Comparison of ENCODE assay signal across 9 cellular contexts in the genomic region with DNA sequence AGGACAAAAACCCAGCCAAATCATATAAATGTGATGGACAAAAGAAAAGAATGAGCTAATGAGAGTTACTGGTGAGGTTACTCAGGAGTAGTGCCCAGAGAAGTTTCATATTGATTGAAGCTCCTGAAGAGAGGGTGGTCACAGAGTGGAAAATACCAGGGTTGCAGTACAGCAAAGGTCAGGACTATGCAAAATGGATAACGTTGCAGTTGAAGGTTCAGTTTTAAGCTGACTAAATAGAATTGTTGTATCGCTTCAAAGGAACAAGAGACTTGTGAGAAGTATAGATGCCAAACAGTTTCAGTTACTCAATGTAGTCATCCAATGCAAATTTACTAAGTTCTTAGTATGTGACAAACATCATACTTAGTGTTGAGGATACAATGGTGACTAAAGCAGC. TPM values are rescaled to one million over a fixed set of nuclear protein-coding genes. Genes with fewer than 3 reads are reported as not detected.
DNase-seq lines count a peak whose midpoint lies in the region; ATAC-seq and TF ChIP-seq lines count a peak whose summit lies in the region.
"Had no signal": no experiment of that assay in that cellular context is flagged by ENCODE, and none has a peak within 500 bp of the region (broad histone marks: within the 10 kb centered on the region; RNA-seq: fewer than 3 reads in every experiment).

No MANE protein-coding gene starts in this region.

- TF ChIP-seq POLR2A in right lobe of liver (IDR thresholded peaks at IDR 0.05), result no peak

- ATAC-seq in GM18511 (IDR thresholded peaks at IDR 0.05; ENCODE audit: unreplicated experiment), result peak; percentile 57
- peak; percentile 73 for ATAC-seq in GM21619 (IDR thresholded peaks at IDR 0.05; ENCODE audit: unreplicated experiment)
- peak; percentile 52 for ATAC-seq in HG03521 (IDR thresholded peaks at IDR 0.05; ENCODE audit: unreplicated experiment)
- peak; percentile 26 to 60 (median 35) for ATAC-seq in right lobe of liver
- ATAC-seq in PC-3, result no peak
- ATAC-seq in HG02981 (IDR thresholded peaks at IDR 0.05; ENCODE audit: unreplicated experiment), result no peak
- ATAC-seq in HG02840 (IDR thresholded peaks at IDR 0.05; ENCODE audit: low FRiP score, unreplicated experiment), result no peak

- no TSS peak for BruUV-seq in PC-3 (replicated peaks; lab: Mats Ljungman, UMichigan)

- H3K36me3 ChIP-seq in right lobe of liver (peaks cover 0 to 7% (median 0%) of the 10 kb centered on the region in 4 donors), PC-3 (ENCODE audit: low read depth, low read length) (no peaks in the 10 kb centered on the region)
- H3K36me3 ChIP-seq: BLaER1 treated with 17β-estradiol and CSF1 and Interleukin-3, amounts not matched to agents 10 nM and 100 nM had no signal

- no peak overlapping the region for H2AFZ ChIP-seq in PC-3 (ENCODE audit: low read length)

- intact Hi-C loops in right lobe of liver (cut with DNase I), result no loop called here
- intact Hi-C loops in PC-3 (cut with micrococcal nuclease), result no loop called here

- no peaks in the 10 kb centered on the region for H3K79me2 ChIP-seq in PC-3 (ENCODE audit: low read length)

- no peak overlapping the region for H3K27ac ChIP-seq in right lobe of liver
- H3K27ac ChIP-seq in PC-3 (ENCODE audit: low read length), result no peak overlapping the region

- H3K4me3 ChIP-seq in right lobe of liver (no peak overlapping the region), PC-3 (ENCODE audit: low read length) (no peak overlapping the region)
- H3K4me3 ChIP-seq: BLaER1 treated with 17β-estradiol and CSF1 and Interleukin-3, amounts not matched to agents 10 nM and 100 nM had no signal

- H3K9ac ChIP-seq in PC-3 (ENCODE audit: low read length), result no peak overlapping the region

- H3K9me3 ChIP-seq in right lobe of liver (no peaks in the 10 kb centered on the region), PC-3 (ENCODE audit: low read length) (no peaks in the 10 kb centered on the region)
- H3K9me3 ChIP-seq: BLaER1 treated with 17β-estradiol and CSF1 and Interleukin-3, amounts not matched to agents 10 nM and 100 nM had no signal

- H3K9me2 ChIP-seq in PC-3 (replicated peaks; ENCODE audit: low read length), result no peaks in the 10 kb centered on the region

- H4K20me1 ChIP-seq in PC-3 (ENCODE audit: low read length), result no peaks in the 10 kb centered on the region
- H4K20me1 ChIP-seq: BLaER1 treated with 17β-estradiol and CSF1 and Interleukin-3, amounts not matched to agents 10 nM and 100 nM had no signal

- WGBS in right lobe of liver (ENCODE audit: insufficient coverage, low coverage, low lambda C conversion rate, missing lambda C conversion rate), result 19% methylated on average over 2 of the region's 2 CpGs

- no peaks in the 10 kb centered on the region for H3K27me3 ChIP-seq in right lobe of liver
- H3K27me3 ChIP-seq in PC-3 (ENCODE audit: low read length), result no peaks in the 10 kb centered on the region
- H3K27me3 ChIP-seq: BLaER1 treated with 17β-estradiol and CSF1 and Interleukin-3, amounts not matched to agents 10 nM and 100 nM had no signal

- DNase-seq in right lobe of liver (no peak), MV-4-11 (lab: John Stamatoyannopoulos, UW) (no peak), PC-3 (no peak)

- CTCF ChIA-PET in PC-3 (lab: Charles Lee), result no interaction called here

- peaks cover 12% of the 10 kb centered on the region for H3F3A ChIP-seq in PC-3 (ENCODE audit: low read length, unreplicated experiment)

- POLR2A ChIA-PET in PC-3 (lab: Charles Lee; ENCODE audit: unreplicated experiment), result interaction anchor here (0.5 to 0.6 kb wide), 2 partner anchors 106 to 378 kb away, joined by 3 read pairs; no protein-coding TSS in a partner anchor

- TF ChIP-seq CTCF in right lobe of liver (IDR thresholded peaks at IDR 0.05) (no peak), PC-3 (conservative IDR thresholded peaks at IDR 0.05; ENCODE audit: low read depth, low read length) (no peak)

- no peak overlapping the region for H3K4me2 ChIP-seq in PC-3 (ENCODE audit: low read length)

- H3K4me1 ChIP-seq in right lobe of liver (peaks cover 0 to 8% (median 0%) of the 10 kb centered on the region in 4 donors), PC-3 (ENCODE audit: insufficient read depth, low read length) (peaks cover 16% of the 10 kb centered on the region)

RNA-seq across cellular contexts. Expression of gene ABCA8, which starts 47.1 kb away (rescaled TPM):
- total RNA-seq in right lobe of liver (10 to 100 TPM; 21.8 to 44.0 (median 29.9) TPM), PC-3 (2014; rRNA removed) (0.22 and 0.92 TPM in 2 replicates)

Comparison
In these comparisons a context has a peak if more than half of its experiments do, and no peak if none do; other contexts are left out.
1. ATAC-seq: peak in GM18511 (single experiment), GM21619 (single experiment), HG03521 (single experiment) and right lobe of liver (4 of 4); none in PC-3 (single experiment), HG02981 (single experiment) and HG02840 (single experiment).
2. RNA of gene ABCA8, which starts 47.1 kb away (total RNA-seq): 21.8 to 44.0 TPM in right lobe of liver; 0.22 to 0.92 TPM in PC-3; every median in the first group is over 10 times any median in the second.